Comparison of ENCODE assay signal across 11 cellular contexts in genomic region chr20:59082077-59082740, GRCh38. TPM values are rescaled to one million over a fixed set of nuclear protein-coding genes. Genes with fewer than 3 reads are reported as not detected.
DNase-seq lines count a peak whose midpoint lies in the region; ATAC-seq, FAIRE-seq and TF ChIP-seq lines count a peak whose summit lies in the region.
"Had no signal": no experiment of that assay in that cellular context is flagged by ENCODE, and none has a peak within 500 bp of the region (broad histone marks: within the 10 kb centered on the region; RNA-seq: fewer than 3 reads in every experiment).

No MANE protein-coding gene starts in this region.

- intact Hi-C loops in kidney (cut with DNase I): no loop called here

- H3K36me3 Mint-ChIP-seq in HFFc6 (ENCODE audit: low read depth): no peaks in the 10 kb centered on the region; the same call in 1 of the 2 replicates

- H3K27ac Mint-ChIP-seq in HFFc6: peak overlapping the region; percentile 63

- no peak for TF ChIP-seq POLR2A in GM12891 (IDR thresholded peaks at IDR 0.05; ENCODE audit: low read depth, low read length)

- no peaks in the 10 kb centered on the region for H3K27me3 ChIP-seq in WERI-Rb-1 (ENCODE audit: insufficient read depth, low read depth, severe bottlenecking)
- H3K27me3 ChIP-seq: vagina had no signal

- no peak overlapping the region for H3K27ac ChIP-seq in C4-2B
- no peak overlapping the region for H3K27ac ChIP-seq in kidney (ENCODE audit: low read depth in 2 of 2, low read length in 2 of 2)
- H3K27ac ChIP-seq in WERI-Rb-1: no peak overlapping the region
- H3K27ac ChIP-seq: vagina had no signal

- peaks cover 39% of the 10 kb centered on the region for H3K4me1 Mint-ChIP-seq in HFFc6 (ENCODE audit: low read depth)

- no peaks in the 10 kb centered on the region; the same call in 1 of the 2 replicates for H3K9me3 Mint-ChIP-seq in HFFc6

- H3K36me3 ChIP-seq in kidney (ENCODE audit: control insufficient read depth in 1 of 2, insufficient read depth in 2 of 2, low read length in 2 of 2) (no peaks in the 10 kb centered on the region), WERI-Rb-1 (no peaks in the 10 kb centered on the region)
- H3K36me3 ChIP-seq: vagina had no signal

- H3K4me1 ChIP-seq in kidney (ENCODE audit: control insufficient read depth in 1 of 2, insufficient read depth in 1 of 2, low read depth in 1 of 2, low read length in 2 of 2): no peaks in the 10 kb centered on the region
- H3K4me1 ChIP-seq: vagina had no signal

- TF ChIP-seq CTCF in C4-2B (conservative IDR thresholded peaks at IDR 0.05): peak; percentile 65
- TF ChIP-seq CTCF in HFFc6 (IDR thresholded peaks at IDR 0.05): peak; percentile 75
- peak; percentile 16 for TF ChIP-seq CTCF in kidney (IDR thresholded peaks at IDR 0.05; ENCODE audit: borderline replicate concordance, extremely low read depth, insufficient read depth)
- no peak for TF ChIP-seq CTCF in WERI-Rb-1 (IDR thresholded peaks at IDR 0.05; ENCODE audit: low read depth, low read length)

- ATAC-seq in GM18511 (IDR thresholded peaks at IDR 0.05; ENCODE audit: unreplicated experiment): no peak

- H3K9me3 ChIP-seq in kidney (ENCODE audit: control insufficient read depth in 1 of 2, low read length in 2 of 2) (no peaks in the 10 kb centered on the region), WERI-Rb-1 (ENCODE audit: severe bottlenecking) (no peaks in the 10 kb centered on the region)
- H3K9me3 ChIP-seq: vagina had no signal

- no peak overlapping the region for H3K9ac ChIP-seq in kidney (ENCODE audit: low read length in 2 of 2)

- DNase-seq in HFFc6 (peak; percentile 54), SK-MEL-5 (ENCODE audit: low read depth, low spot score) (peak; percentile 44), kidney (no peak), urothelium cell line (ENCODE audit: low spot score) (no peak), GM12891 (ENCODE audit: insufficient read length, low spot score) (no peak), WERI-Rb-1 (no peak)
- DNase-seq: hippocampal formation, NCI-H1092 treated with DMSO at 0.1 percent for 48 hours had no signal

- FAIRE-seq in kidney (lab: Jason Lieb, UNC) (peak; percentile 73), urothelium cell line (lab: Jason Lieb, UNC) (no peak), GM12891 (lab: Jason Lieb, UNC) (no peak)

- peaks cover 3% of the 10 kb centered on the region for H3K27me3 Mint-ChIP-seq in HFFc6 (ENCODE audit: insufficient read depth)

- in situ Hi-C loops in SK-MEL-5 (cut with HindIII; ENCODE audit: low pct_unique_long_range_greater_than_20kb, low sequenced_read_pairs): no loop called here

- H3K4me3 Mint-ChIP-seq in HFFc6: no peak overlapping the region

- H3K4me3 ChIP-seq in kidney (ENCODE audit: low read length in 2 of 2) (no peak overlapping the region), WERI-Rb-1 (ENCODE audit: low read depth, low read length) (no peak overlapping the region)
- H3K4me3 ChIP-seq: vagina had no signal

TF ChIP-seq in GM12891, 5 proteins besides CTCF, POLR2A, EP300 and RAD21:
- TF ChIP-seq POLR2AphosphoS5 (IDR thresholded peaks at IDR 0.05; ENCODE audit: low read depth, low read length) (no peak), POU2F2 (IDR thresholded peaks at IDR 0.05; ENCODE audit: low read depth, low read length) (no peak), SPI1 (IDR thresholded peaks at IDR 0.05; ENCODE audit: low read depth, low read length) (no peak), PAX5 (IDR thresholded peaks at IDR 0.05; ENCODE audit: insufficient read depth, low read length, severe bottlenecking) (no peak), TAF1 (IDR thresholded peaks at IDR 0.05; ENCODE audit: low read depth, low read length) (no peak)

RNA-seq across cellular contexts. Expression of gene PRELID3B, which starts 39.6 kb away (rescaled TPM):
- 10 to 100 TPM; 55.2 to 64.1 (median 59.8) TPM for total RNA-seq in HFFc6 (2021; fragmentation: NEBNext Ultra II Directional; extraction: Animal tissue kit (Norgen Biotek cat#: 25700))
- total RNA-seq in SK-MEL-5 (2014; rRNA removed; shearing (Covaris generic)): 105 and 108 TPM in 2 replicates
- polyA plus RNA-seq in SK-MEL-5 (2015; cell fraction: cytosol; rRNA removed): 50.4 and 59.2 TPM in 2 replicates
- 38.9 and 41.1 TPM in 2 replicates for polyA plus RNA-seq in SK-MEL-5 (2015; cell fraction: nucleus; rRNA removed)
- total RNA-seq in kidney: 38.5 TPM
- 26.4 TPM for polyA plus RNA-seq in kidney (ENCODE audit: insufficient read depth, low read depth, low replicate concordance)
- 63.8 TPM for polyA plus RNA-seq in GM12891 (2012; ENCODE audit: low read depth, missing spikeins)

RNA-seq across cellular contexts. Expression of gene ATP5F1E, which starts 50.1 kb away (rescaled TPM):
- 10 to 100 TPM; 75.0 to 91.4 (median 84.4) TPM for total RNA-seq in HFFc6 (2021; fragmentation: NEBNext Ultra II Directional; extraction: Animal tissue kit (Norgen Biotek cat#: 25700))
- total RNA-seq in SK-MEL-5 (2014; rRNA removed; shearing (Covaris generic)): 96.6 and 107 TPM in 2 replicates
- 40.4 and 52.9 TPM in 2 replicates for polyA plus RNA-seq in SK-MEL-5 (2015; cell fraction: cytosol; rRNA removed)
- polyA plus RNA-seq in SK-MEL-5 (2015; cell fraction: nucleus; rRNA removed): 41.8 and 51.7 TPM in 2 replicates
- total RNA-seq in kidney: 67.7 TPM
- 251 TPM for polyA plus RNA-seq in kidney (ENCODE audit: insufficient read depth, low read depth, low replicate concordance)
- 146 TPM for polyA plus RNA-seq in GM12891 (2012; ENCODE audit: low read depth, missing spikeins)

Comparison
In these comparisons a context has a peak if more than half of its experiments do, and no peak if none do; other contexts are left out.
1. DNase-seq: peak in HFFc6 (single experiment) and SK-MEL-5 (single experiment); none in kidney (single experiment), urothelium cell line (single experiment), GM12891 (single experiment) and WERI-Rb-1 (single experiment).